Comparison of ENCODE assay signal across 1 cellular context in the genomic region with DNA sequence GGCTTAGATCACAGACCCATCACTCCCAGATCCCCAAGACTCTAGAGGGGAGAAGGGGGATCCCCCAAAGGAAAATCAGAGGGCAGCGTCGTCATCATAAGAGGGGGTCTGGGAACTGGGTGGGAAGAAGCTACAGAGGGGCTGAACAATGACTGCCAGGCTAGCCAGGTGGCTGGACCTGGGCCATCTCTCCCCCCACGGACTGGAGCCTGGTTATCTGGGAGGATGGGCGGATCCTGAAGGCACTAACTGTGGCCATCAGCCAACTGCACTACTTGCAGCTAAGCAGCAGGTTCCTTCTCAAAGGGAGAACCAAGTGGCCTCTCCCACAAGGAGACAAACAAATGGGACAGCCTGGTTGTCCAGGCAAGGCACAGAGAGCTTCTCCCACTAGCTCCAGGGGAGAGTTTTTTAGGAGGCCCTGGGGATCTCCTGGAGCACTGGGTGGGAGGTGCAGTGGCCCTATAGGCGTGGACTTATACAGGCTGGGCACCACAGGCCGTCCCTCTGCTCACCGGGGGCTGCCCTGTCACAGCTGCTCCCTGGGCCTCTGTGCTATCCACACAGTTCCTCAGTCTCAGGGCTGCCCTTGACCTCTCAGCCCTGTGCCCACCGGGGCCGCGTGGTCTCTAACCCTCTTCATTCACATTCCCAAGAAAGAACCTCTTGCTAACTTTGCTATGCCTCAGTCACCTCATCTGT.
TF ChIP-seq lines count a peak whose summit lies in the region.

No MANE protein-coding gene starts in this region.

TF ChIP-seq in GM23338, 12 proteins besides CTCF, POLR2A, EP300 and RAD21 (continued from another document):
- TF ChIP-seq ZNF114 (CRISPR knock-in tag; IDR thresholded peaks at IDR 0.05) (no peak), JUNB (IDR thresholded peaks at IDR 0.05; ENCODE audit: unreplicated experiment) (no peak)
